16 cellular contexts compared by ENCODE assay signal in the genomic region with DNA sequence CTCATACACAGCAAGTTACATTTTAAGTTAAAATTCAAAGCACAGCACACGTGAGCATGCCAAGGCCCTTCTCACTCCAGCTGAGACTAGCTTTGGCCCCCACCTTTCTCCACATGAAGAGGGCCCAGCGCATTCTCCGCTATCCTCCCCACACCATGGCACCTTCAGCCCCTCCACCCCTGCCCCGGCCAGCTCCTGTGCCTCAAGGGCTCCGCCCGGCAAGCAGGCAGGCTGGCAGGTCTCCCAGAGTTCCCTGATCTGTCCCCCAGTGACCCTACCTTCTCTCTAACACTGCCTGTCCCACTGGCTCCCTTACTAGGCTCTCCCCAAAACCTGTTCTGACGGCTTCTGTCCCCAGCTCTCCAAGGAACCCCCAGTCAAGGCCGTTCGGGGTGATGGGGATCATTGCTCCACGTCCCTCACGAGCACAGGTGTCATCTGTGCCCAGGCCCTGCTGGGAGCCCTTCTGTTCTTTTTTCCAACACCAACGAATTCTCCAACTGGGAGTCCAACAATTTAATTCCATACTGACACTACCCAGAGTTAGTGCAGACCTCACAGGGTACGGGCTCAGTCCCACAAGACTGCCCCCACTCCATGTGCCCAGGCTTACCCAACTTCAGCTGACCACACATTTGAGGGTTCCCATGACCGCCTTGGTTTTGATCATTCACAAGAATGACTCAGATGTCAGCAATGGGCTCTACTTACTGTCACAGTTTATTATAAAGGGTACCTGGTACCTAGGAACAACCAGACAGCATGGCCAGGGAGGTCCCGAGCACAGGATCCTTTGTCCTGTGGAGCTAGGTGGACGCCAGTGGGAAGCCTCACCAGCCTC. TPM values are rescaled to one million over a fixed set of nuclear protein-coding genes. Genes with fewer than 3 reads are reported as not detected.
DNase-seq lines count a peak whose midpoint lies in the region; ATAC-seq, FAIRE-seq and TF ChIP-seq lines count a peak whose summit lies in the region.
"Had no signal": no experiment of that assay in that cellular context is flagged by ENCODE, and none has a peak within 500 bp of the region (broad histone marks: within the 10 kb centered on the region; RNA-seq: fewer than 3 reads in every experiment).

No MANE protein-coding gene starts in this region.

- H3K4me3 ChIP-seq in BLaER1 (no peak overlapping the region), H7 (ENCODE audit: insufficient read depth, low read depth, low read length) (no peak overlapping the region)
- H3K4me3 ChIP-seq: prostate gland, SK-N-MC had no signal

- H3K36me3 ChIP-seq in BLaER1 (peaks cover 45% of the 10 kb centered on the region), H7 (replicated peaks; ENCODE audit: control insufficient read depth, insufficient read depth, low read length) (no peaks in the 10 kb centered on the region)
- H3K36me3 ChIP-seq: prostate gland had no signal

- ATAC-seq in GM18909 (IDR thresholded peaks at IDR 0.05; ENCODE audit: poor library complexity, unreplicated experiment) (no peak), HG03025 (IDR thresholded peaks at IDR 0.05; ENCODE audit: low FRiP score, unreplicated experiment) (no peak)

- no peak for TF ChIP-seq POLR2A in GM12891 (IDR thresholded peaks at IDR 0.05; ENCODE audit: low read depth, low read length)

- 0 out of 2 replicates have a peak overlapping the region, but pooled peaks have one; percentile 50 for H3K4me2 ChIP-seq in BLaER1

- H4K20me1 ChIP-seq in BLaER1: peaks cover 87% of the 10 kb centered on the region

- H3K27me3 ChIP-seq in BLaER1 (no peaks in the 10 kb centered on the region), H7 (ENCODE audit: control insufficient read depth, insufficient read depth, low read length) (peaks cover 8% of the 10 kb centered on the region)

- no peaks in the 10 kb centered on the region for H3K9me3 ChIP-seq in BLaER1
- H3K9me3 ChIP-seq: prostate gland had no signal

- H3K4me1 ChIP-seq in BLaER1: peaks cover 55% of the 10 kb centered on the region
- H3K4me1 ChIP-seq: prostate gland had no signal

- H3K27ac ChIP-seq in BLaER1: no peak overlapping the region
- H3K27ac ChIP-seq: prostate gland, SK-N-MC had no signal

- no peak for FAIRE-seq in GM12891 (lab: Jason Lieb, UNC)
- FAIRE-seq: GM18507 had no signal

- H3K9ac ChIP-seq in BLaER1: no peak overlapping the region

- DNase-seq in H7: peak; percentile 59
- DNase-seq in astrocyte of the hippocampus (ENCODE audit: low read depth, low spot score): peak; percentile 37
- DNase-seq in myocyte (ENCODE audit: low read depth): peak; percentile 42
- DNase-seq in NCI-H1092 (lab: John Stamatoyannopoulos, UW): no peak
- DNase-seq in GM12891 (ENCODE audit: insufficient read length, low spot score): no peak
- DNase-seq: amygdala; dermis blood vessel endothelial cell; NCI-H1694 treated with DMSO at 0.1 percent for 48 hours; stimulated activated CD4-positive, alpha-beta T cell treated with anti-CD3 and anti-CD28 coated beads, Interleukin-4, amount 100 ng/mL, for 4 hours; stimulated activated naive CD4-positive, alpha-beta T cell treated with Interleukin-2 at 50 U/mL for 16 hours had no signal

TF ChIP-seq in GM12891, 5 proteins besides CTCF, POLR2A, EP300 and RAD21:
- TF ChIP-seq PAX5 (IDR thresholded peaks at IDR 0.05; ENCODE audit: insufficient read depth, low read length, severe bottlenecking) (no peak), POLR2AphosphoS5 (IDR thresholded peaks at IDR 0.05; ENCODE audit: low read depth, low read length) (no peak), TAF1 (IDR thresholded peaks at IDR 0.05; ENCODE audit: low read depth, low read length) (no peak), POU2F2 (IDR thresholded peaks at IDR 0.05; ENCODE audit: low read depth, low read length) (no peak), SPI1 (IDR thresholded peaks at IDR 0.05; ENCODE audit: low read depth, low read length) (no peak)

RNA-seq across cellular contexts. Expression of a gene that starts 4.2 kb away (rescaled TPM):
- total RNA-seq in H7 (2014; rRNA removed; shearing (Covaris generic)): 68.8 and 80.5 TPM in 2 replicates
- total RNA-seq in myocyte: 39.2 and 39.4 TPM in 2 replicates
- 21.3 TPM for polyA plus RNA-seq in myocyte (2012)
- polyA plus RNA-seq in GM12891 (2012; ENCODE audit: low read depth, missing spikeins): 17.0 TPM

RNA-seq across cellular contexts. Expression of a gene that starts 19.4 kb away (rescaled TPM):
- total RNA-seq in H7 (2014; rRNA removed; shearing (Covaris generic)): 89.5 and 92.4 TPM in 2 replicates
- total RNA-seq in myocyte: 23.5 and 28.3 TPM in 2 replicates
- 22.9 TPM for polyA plus RNA-seq in myocyte (2012)
- 32.6 TPM for polyA plus RNA-seq in GM12891 (2012; ENCODE audit: low read depth, missing spikeins)

RNA-seq across cellular contexts. Expression of a gene that starts 58.7 kb away (rescaled TPM):
- total RNA-seq in H7 (2014; rRNA removed; shearing (Covaris generic)): 37.5 and 43.6 TPM in 2 replicates
- 0.10 TPM in 1 of 2 replicates, not detected in the other for total RNA-seq in myocyte
- 0.11 TPM for polyA plus RNA-seq in myocyte (2012)
- polyA plus RNA-seq in GM12891 (2012; ENCODE audit: low read depth, missing spikeins): 0.04 TPM

Comparison
In these comparisons a context has a peak if more than half of its experiments do, and no peak if none do; other contexts are left out.
1. DNase-seq: peak in H7 (single experiment), astrocyte of the hippocampus (single experiment) and myocyte (single experiment); none in NCI-H1092 (single experiment) and GM12891 (single experiment).
2. RNA of a gene that starts 58.7 kb away (total RNA-seq): 37.5 to 43.6 TPM in H7; 0.10 TPM in myocyte; every median in the first group is over 10 times any median in the second.